8 cellular contexts compared by ENCODE assay signal in the genomic region with DNA sequence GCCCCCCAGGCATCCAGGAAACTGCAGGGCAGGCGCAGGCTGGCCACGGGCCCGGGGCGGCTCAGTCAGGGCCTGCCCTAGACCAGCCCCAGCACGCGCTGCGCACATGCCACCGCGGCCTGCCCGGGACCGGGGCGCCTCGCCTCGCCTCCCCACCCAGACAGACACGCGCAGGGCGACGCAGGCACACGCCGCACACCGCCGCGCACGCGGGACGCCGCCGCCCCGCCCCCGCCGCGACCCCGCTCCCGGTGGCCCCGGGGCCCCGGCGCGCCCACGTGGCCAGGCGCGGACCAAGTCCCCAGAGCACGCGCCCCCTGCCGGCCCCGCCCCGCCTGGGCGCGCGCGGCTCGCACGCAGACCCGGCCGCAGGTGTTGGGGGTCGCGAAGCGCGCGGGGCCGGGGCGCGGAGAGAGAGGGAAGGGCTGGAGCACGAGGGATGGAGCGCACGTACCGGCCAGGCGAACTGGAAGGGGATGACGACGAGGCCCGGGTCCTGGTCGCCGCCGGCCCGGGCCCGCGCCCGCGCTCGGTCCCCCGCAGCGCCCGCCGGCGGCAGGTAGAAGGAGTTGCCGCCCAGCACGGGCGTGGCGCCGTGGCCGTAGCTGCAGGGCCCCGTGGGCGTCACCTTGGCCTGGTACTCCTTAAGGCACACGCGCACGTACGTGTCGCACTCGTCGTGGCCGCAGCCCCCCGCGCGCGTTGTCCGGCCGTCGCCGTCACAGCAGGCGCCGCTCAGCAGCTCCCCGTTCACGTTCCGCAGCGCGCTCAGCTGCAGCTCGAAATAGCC. TPM values are rescaled to one million over a fixed set of nuclear protein-coding genes. Genes with fewer than 3 reads are reported as not detected.
DNase-seq lines count a peak whose midpoint lies in the region; ATAC-seq and TF ChIP-seq lines count a peak whose summit lies in the region.

No MANE protein-coding gene starts in this region.

- no peak for TF ChIP-seq CTCF in activated B cell treated with CpG ODN at 0.5 μM for 24 hours (IDR thresholded peaks at IDR 0.05)
- TF ChIP-seq CTCF in transverse colon (IDR thresholded peaks at IDR 0.05): peak in 2 of 5 experiments; percentile 7 to 13

- H3K9me3 ChIP-seq in transverse colon: no peaks in the 10 kb centered on the region

- peak overlapping the region; percentile 66 for H3K4me3 Mint-ChIP-seq in activated naive CD8-positive, alpha-beta T cell
- H3K4me3 Mint-ChIP-seq in activated naive CD8-positive, alpha-beta T cell treated with anti-CD3 and anti-CD28 coated beads, Interleukin-2, amount 50 U/mL, for 24 hours: no peak overlapping the region
- H3K4me3 Mint-ChIP-seq in activated B cell treated with CpG ODN at 0.5 μM for 24 hours: peak overlapping the region; percentile 66

- peak overlapping the region in 3 of 4 donors; percentile 6 to 47 (median 45) for H3K4me3 ChIP-seq in transverse colon

- H3K4me1 Mint-ChIP-seq in activated naive CD8-positive, alpha-beta T cell (ENCODE audit: low read depth): peaks cover 8% of the 10 kb centered on the region
- peaks cover 3% of the 10 kb centered on the region for H3K4me1 Mint-ChIP-seq in activated naive CD8-positive, alpha-beta T cell treated with anti-CD3 and anti-CD28 coated beads, Interleukin-2, amount 50 U/mL, for 24 hours
- peaks cover 19% of the 10 kb centered on the region for H3K4me1 Mint-ChIP-seq in activated B cell treated with CpG ODN at 0.5 μM for 24 hours

- no peak for DNase-seq in activated naive CD8-positive, alpha-beta T cell treated with anti-CD3 and anti-CD28 coated beads, Interleukin-2, amount 50 U/mL, for 24 hours
- DNase-seq in activated B cell treated with CpG ODN at 0.5 μM for 24 hours (no peak), iPS-NIHi11 (ENCODE audit: low spot score) (peak; percentile 81), transverse colon (peak; percentile 26), cerebellar nuclear complex (lab: John Stamatoyannopoulos, UW) (no peak)
- no peak for DNase-seq in activated CD8-positive, alpha-beta memory T cell treated with anti-CD3 and anti-CD28 coated beads for 24 hours

- H3K27me3 Mint-ChIP-seq in activated naive CD8-positive, alpha-beta T cell: peaks cover 1% of the 10 kb centered on the region
- H3K27me3 Mint-ChIP-seq in activated naive CD8-positive, alpha-beta T cell treated with anti-CD3 and anti-CD28 coated beads, Interleukin-2, amount 50 U/mL, for 24 hours: peaks cover 19% of the 10 kb centered on the region
- peaks cover 22% of the 10 kb centered on the region for H3K27me3 Mint-ChIP-seq in activated B cell treated with CpG ODN at 0.5 μM for 24 hours

- intact Hi-C loops in activated B cell treated with CpG ODN at 0.5 μM for 24 hours (cut with micrococcal nuclease): no loop called here
- intact Hi-C loops in transverse colon (cut with DNase I; ENCODE audit: low total_unique reads): no loop called here

- CTCF ChIA-PET in activated B cell treated with CpG ODN at 0.5 μM for 24 hours (lab: Charles Lee): no interaction called here

- H3K27me3 ChIP-seq in transverse colon: peaks cover 35% of the 10 kb centered on the region

- WGBS in transverse colon (ENCODE audit: low coverage in 1 of 2), 2 donors: 4% methylated on average over 32 of the region's 116 CpGs; no CpG with 5 or more reads in 1 of the 2 donors

- H3K27ac Mint-ChIP-seq in activated naive CD8-positive, alpha-beta T cell: no peak overlapping the region
- H3K27ac Mint-ChIP-seq in activated naive CD8-positive, alpha-beta T cell treated with anti-CD3 and anti-CD28 coated beads, Interleukin-2, amount 50 U/mL, for 24 hours: no peak overlapping the region
- no peak overlapping the region for H3K27ac Mint-ChIP-seq in activated B cell treated with CpG ODN at 0.5 μM for 24 hours

- no peaks in the 10 kb centered on the region for H3K9me3 Mint-ChIP-seq in activated naive CD8-positive, alpha-beta T cell (ENCODE audit: low read depth)
- H3K9me3 Mint-ChIP-seq in activated naive CD8-positive, alpha-beta T cell treated with anti-CD3 and anti-CD28 coated beads, Interleukin-2, amount 50 U/mL, for 24 hours: no peaks in the 10 kb centered on the region
- H3K9me3 Mint-ChIP-seq in activated B cell treated with CpG ODN at 0.5 μM for 24 hours: no peaks in the 10 kb centered on the region

- TF ChIP-seq POLR2A in transverse colon (IDR thresholded peaks at IDR 0.05): no peak

- ATAC-seq in activated naive CD8-positive, alpha-beta T cell treated with anti-CD3 and anti-CD28 coated beads, Interleukin-2, amount 50 U/mL, for 24 hours: no peak
- ATAC-seq in activated B cell treated with CpG ODN at 0.5 μM for 24 hours (ENCODE audit: low read depth): peak; percentile 13
- ATAC-seq in HG03520 (IDR thresholded peaks at IDR 0.05; ENCODE audit: unreplicated experiment): no peak

- TF ChIP-seq EP300 in transverse colon (IDR thresholded peaks at IDR 0.05; ENCODE audit: low read depth): no peak

- POLR2A ChIA-PET in activated B cell treated with CpG ODN at 0.5 μM for 24 hours (lab: Charles Lee): no interaction called here

- in situ Hi-C loops in transverse colon (cut with MboI; ENCODE audit: low pct_ligation_motif_present in 1 of 4, low pct_unique_long_range_greater_than_20kb in 1 of 4, low sequenced_read_pairs in 3 of 4): no loop called here

- H3K36me3 ChIP-seq in transverse colon: no peaks in the 10 kb centered on the region

- H3K27ac ChIP-seq in transverse colon: peak overlapping the region in 1 of 4 donors; percentile 36

- peaks cover 0 to 30% (median 19%) of the 10 kb centered on the region in 4 donors for H3K4me1 ChIP-seq in transverse colon

- no peaks in the 10 kb centered on the region for H3K36me3 Mint-ChIP-seq in activated naive CD8-positive, alpha-beta T cell
- no peaks in the 10 kb centered on the region for H3K36me3 Mint-ChIP-seq in activated naive CD8-positive, alpha-beta T cell treated with anti-CD3 and anti-CD28 coated beads, Interleukin-2, amount 50 U/mL, for 24 hours (ENCODE audit: low read depth)
- no peaks in the 10 kb centered on the region for H3K36me3 Mint-ChIP-seq in activated B cell treated with CpG ODN at 0.5 μM for 24 hours (ENCODE audit: low read depth)

RNA-seq across cellular contexts. Expression of gene JAG2, which starts 1.1 kb away (rescaled TPM):
- total RNA-seq in activated B cell treated with CpG ODN at 0.5 μM for 24 hours (0.07 and 0.44 TPM in 2 replicates), transverse colon (10 to 100 TPM in 1 of 4 donors, 1 to 10 TPM in 3; 5.4 to 29.9 (median 6.6) TPM)

RNA-seq across cellular contexts. Expression of gene NUDT14, which starts 13.6 kb away (rescaled TPM):
- total RNA-seq in activated B cell treated with CpG ODN at 0.5 μM for 24 hours (15.1 and 15.2 TPM in 2 replicates), transverse colon (10 to 100 TPM; 17.0 to 53.9 (median 32.6) TPM)

Comparison
In these comparisons a context has a peak if more than half of its experiments do, and no peak if none do; other contexts are left out.
1. DNase-seq: peak in iPS-NIHi11 (single experiment) and transverse colon (single experiment); none in activated naive CD8-positive, alpha-beta T cell treated with anti-CD3 and anti-CD28 coated beads, Interleukin-2, amount 50 U/mL, for 24 hours (single experiment), activated B cell treated with CpG ODN at 0.5 μM for 24 hours (single experiment), cerebellar nuclear complex (0 of 2) and activated CD8-positive, alpha-beta memory T cell treated with anti-CD3 and anti-CD28 coated beads for 24 hours (single experiment).